1 cellular context compared by ENCODE assay signal in the genomic region with DNA sequence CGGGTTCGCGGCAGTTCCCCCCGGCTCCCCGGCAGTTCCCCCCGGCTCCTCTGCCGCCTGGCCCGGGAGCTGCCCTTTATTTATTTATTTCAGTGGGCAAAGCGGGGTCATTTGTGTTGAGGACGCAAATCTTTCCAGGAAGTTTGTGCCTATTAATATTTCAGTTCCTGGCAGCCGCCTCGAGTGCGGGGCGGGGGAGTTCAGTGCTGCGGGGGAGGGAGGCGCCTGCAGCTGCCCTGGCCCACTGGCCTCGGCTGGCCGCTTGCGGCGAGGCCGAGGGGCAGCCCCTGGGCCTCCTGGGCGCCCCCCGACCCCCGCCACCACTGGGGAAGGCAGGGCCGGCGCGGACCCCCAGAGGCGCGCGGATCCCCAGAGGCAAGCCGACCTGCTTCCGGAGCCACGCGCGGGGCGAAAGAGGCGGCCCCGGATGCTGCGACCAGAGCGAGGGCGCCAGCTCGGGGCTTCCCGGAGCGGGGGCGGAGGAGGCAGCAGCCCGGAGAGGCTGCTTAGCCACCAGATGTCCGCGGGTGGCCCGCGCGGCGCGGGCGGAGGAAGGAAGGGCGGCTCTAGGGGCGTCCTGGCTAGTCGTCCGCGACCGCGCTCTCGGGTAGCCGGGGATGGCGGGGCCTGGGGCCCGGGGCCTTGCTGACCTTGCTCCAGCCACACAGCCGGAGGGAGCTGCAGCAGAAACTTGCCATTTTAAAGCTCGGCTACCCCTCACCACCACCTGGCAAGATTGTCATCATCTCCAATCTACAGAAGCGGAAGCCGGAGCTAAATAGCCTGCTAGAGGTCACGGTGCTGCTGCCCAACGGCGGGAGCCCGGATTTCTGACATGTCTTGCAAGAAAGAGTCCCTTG.
A peak's percentile ranks its signal among the peaks of the same experiment; 100 is the strongest.
TF ChIP-seq lines count a peak whose summit lies in the region.

No MANE protein-coding gene starts in this region.

TF ChIP-seq in K562, 482 proteins besides CTCF, POLR2A, EP300 and RAD21 (continued from another document and continues in another):
- TF ChIP-seq, protein P1, sequence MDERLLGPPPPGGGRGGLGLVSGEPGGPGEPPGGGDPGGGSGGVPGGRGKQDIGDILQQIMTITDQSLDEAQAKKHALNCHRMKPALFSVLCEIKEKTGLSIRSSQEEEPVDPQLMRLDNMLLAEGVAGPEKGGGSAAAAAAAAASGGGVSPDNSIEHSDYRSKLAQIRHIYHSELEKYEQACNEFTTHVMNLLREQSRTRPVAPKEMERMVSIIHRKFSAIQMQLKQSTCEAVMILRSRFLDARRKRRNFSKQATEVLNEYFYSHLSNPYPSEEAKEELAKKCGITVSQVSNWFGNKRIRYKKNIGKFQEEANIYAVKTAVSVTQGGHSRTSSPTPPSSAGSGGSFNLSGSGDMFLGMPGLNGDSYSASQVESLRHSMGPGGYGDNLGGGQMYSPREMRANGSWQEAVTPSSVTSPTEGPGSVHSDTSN (CRISPR knock-in tag; IDR thresholded peaks at IDR 0.05; ENCODE audit: low read depth) = no peak
- TF ChIP-seq, protein P1 (tag; conservative IDR thresholded peaks at IDR 0.05; ENCODE audit: low read depth) = no peak
- no peak for TF ChIP-seq STAG1 (CRISPR knock-in tag; IDR thresholded peaks at IDR 0.05; ENCODE audit: borderline replicate concordance)
- TF ChIP-seq, protein P2, sequence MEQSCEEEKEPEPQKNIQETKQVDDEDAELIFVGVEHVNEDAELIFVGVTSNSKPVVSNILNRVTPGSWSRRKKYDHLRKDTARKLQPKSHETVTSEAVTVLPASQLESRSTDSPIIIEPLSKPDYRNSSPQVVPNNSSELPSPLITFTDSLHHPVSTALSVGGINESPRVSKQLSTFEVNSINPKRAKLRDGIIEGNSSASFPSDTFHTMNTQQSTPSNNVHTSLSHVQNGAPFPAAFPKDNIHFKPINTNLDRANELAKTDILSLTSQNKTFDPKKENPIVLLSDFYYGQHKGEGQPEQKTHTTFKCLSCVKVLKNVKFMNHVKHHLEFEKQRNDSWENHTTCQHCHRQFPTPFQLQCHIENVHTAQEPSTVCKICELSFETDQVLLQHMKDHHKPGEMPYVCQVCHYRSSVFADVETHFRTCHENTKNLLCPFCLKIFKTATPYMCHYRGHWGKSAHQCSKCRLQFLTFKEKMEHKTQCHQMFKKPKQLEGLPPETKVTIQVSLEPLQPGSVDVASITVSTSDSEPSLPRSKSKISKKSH (CRISPR knock-in tag; IDR thresholded peaks at IDR 0.05) = no peak
- no peak for TF ChIP-seq KAT8 (IDR thresholded peaks at IDR 0.05; ENCODE audit: low read depth)
- TF ChIP-seq ZNF175 (CRISPR knock-in tag; IDR thresholded peaks at IDR 0.05; ENCODE audit: low read depth) = no peak; the same call in 1 of the 2 replicates
- no peak for TF ChIP-seq ZNF75A (CRISPR knock-in tag; IDR thresholded peaks at IDR 0.05)
- no peak for TF ChIP-seq BCL6 (CRISPR knock-in tag; IDR thresholded peaks at IDR 0.05)
- TF ChIP-seq, protein P3, sequence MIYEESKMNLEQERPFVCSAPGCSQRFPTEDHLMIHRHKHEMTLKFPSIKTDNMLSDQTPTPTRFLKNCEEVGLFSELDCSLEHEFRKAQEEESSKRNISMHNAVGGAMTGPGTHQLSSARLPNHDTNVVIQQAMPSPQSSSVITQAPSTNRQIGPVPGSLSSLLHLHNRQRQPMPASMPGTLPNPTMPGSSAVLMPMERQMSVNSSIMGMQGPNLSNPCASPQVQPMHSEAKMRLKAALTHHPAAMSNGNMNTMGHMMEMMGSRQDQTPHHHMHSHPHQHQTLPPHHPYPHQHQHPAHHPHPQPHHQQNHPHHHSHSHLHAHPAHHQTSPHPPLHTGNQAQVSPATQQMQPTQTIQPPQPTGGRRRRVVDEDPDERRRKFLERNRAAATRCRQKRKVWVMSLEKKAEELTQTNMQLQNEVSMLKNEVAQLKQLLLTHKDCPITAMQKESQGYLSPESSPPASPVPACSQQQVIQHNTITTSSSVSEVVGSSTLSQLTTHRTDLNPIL (CRISPR knock-in tag; IDR thresholded peaks at IDR 0.05) = no peak
- TF ChIP-seq HEY1 (CRISPR knock-in tag; IDR thresholded peaks at IDR 0.05; ENCODE audit: borderline replicate concordance) = no peak
- no peak for TF ChIP-seq JUND (IDR thresholded peaks at IDR 0.05; ENCODE audit: borderline replicate concordance, low read depth, low read length)
- TF ChIP-seq JUND (tag; IDR thresholded peaks at IDR 0.05; ENCODE audit: borderline replicate concordance, low read depth, low read length) = no peak
- TF ChIP-seq KDM4B (IDR thresholded peaks at IDR 0.05; ENCODE audit: borderline replicate concordance in 2 of 2, low read depth in 1 of 2) = 0 out of 4 replicates have a peak, but pooled peaks of 1 of the 2 experiments have one; percentile 14
- no peak for TF ChIP-seq ZNF785 (CRISPR knock-in tag; IDR thresholded peaks at IDR 0.05)
- TF ChIP-seq PHTF2 (CRISPR knock-in tag; IDR thresholded peaks at IDR 0.05) = no peak
- peak; percentile 64 for TF ChIP-seq RBBP5 (IDR thresholded peaks at IDR 0.05; ENCODE audit: borderline replicate concordance, insufficient read depth, low read length, poor library complexity, severe bottlenecking)
- TF ChIP-seq, protein P4, sequence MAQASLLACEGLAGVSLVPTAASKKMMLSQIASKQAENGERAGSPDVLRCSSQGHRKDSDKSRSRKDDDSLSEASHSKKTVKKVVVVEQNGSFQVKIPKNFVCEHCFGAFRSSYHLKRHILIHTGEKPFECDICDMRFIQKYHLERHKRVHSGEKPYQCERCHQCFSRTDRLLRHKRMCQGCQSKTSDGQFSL (CRISPR knock-in tag; IDR thresholded peaks at IDR 0.05) = no peak
- TF ChIP-seq, protein P4 (tag; IDR thresholded peaks at IDR 0.05) = no peak
- TF ChIP-seq SRSF1 (IDR thresholded peaks at IDR 0.05; ENCODE audit: low read depth, low read length) = no peak
- TF ChIP-seq, protein P5, sequence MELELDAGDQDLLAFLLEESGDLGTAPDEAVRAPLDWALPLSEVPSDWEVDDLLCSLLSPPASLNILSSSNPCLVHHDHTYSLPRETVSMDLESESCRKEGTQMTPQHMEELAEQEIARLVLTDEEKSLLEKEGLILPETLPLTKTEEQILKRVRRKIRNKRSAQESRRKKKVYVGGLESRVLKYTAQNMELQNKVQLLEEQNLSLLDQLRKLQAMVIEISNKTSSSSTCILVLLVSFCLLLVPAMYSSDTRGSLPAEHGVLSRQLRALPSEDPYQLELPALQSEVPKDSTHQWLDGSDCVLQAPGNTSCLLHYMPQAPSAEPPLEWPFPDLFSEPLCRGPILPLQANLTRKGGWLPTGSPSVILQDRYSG (tag; conservative IDR thresholded peaks at IDR 0.05; ENCODE audit: low read depth) = no peak; the same call in 1 of the 2 replicates
- TF ChIP-seq FOXA1 (IDR thresholded peaks at IDR 0.05; ENCODE audit: borderline replicate concordance) = no peak
- 0 out of 2 replicates have a peak, but pooled peaks have one; percentile 20 for TF ChIP-seq ERF (CRISPR knock-in tag; IDR thresholded peaks at IDR 0.05)
- 0 out of 2 replicates have a peak, but pooled peaks have one; percentile 10 for TF ChIP-seq HLTF (IDR thresholded peaks at IDR 0.05)
- TF ChIP-seq, protein P6, sequence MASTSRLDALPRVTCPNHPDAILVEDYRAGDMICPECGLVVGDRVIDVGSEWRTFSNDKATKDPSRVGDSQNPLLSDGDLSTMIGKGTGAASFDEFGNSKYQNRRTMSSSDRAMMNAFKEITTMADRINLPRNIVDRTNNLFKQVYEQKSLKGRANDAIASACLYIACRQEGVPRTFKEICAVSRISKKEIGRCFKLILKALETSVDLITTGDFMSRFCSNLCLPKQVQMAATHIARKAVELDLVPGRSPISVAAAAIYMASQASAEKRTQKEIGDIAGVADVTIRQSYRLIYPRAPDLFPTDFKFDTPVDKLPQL (IDR thresholded peaks at IDR 0.05; ENCODE audit: extremely low read depth, insufficient read length) = no peak
- peak; percentile 63; the same call in 1 of the 2 replicates for TF ChIP-seq HNRNPL (IDR thresholded peaks at IDR 0.05; ENCODE audit: low read depth, low read length)
- TF ChIP-seq NCOR1 (IDR thresholded peaks at IDR 0.05) = no peak; the same call in 1 of the 2 replicates
- no peak for TF ChIP-seq MXI1 (IDR thresholded peaks at IDR 0.05; ENCODE audit: low read depth, low read length)
- TF ChIP-seq, protein P7, sequence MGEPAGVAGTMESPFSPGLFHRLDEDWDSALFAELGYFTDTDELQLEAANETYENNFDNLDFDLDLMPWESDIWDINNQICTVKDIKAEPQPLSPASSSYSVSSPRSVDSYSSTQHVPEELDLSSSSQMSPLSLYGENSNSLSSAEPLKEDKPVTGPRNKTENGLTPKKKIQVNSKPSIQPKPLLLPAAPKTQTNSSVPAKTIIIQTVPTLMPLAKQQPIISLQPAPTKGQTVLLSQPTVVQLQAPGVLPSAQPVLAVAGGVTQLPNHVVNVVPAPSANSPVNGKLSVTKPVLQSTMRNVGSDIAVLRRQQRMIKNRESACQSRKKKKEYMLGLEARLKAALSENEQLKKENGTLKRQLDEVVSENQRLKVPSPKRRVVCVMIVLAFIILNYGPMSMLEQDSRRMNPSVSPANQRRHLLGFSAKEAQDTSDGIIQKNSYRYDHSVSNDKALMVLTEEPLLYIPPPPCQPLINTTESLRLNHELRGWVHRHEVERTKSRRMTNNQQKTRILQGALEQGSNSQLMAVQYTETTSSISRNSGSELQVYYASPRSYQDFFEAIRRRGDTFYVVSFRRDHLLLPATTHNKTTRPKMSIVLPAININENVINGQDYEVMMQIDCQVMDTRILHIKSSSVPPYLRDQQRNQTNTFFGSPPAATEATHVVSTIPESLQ (CRISPR knock-in tag; IDR thresholded peaks at IDR 0.05) = 0 out of 2 replicates have a peak, but pooled peaks have one; percentile 51
- TF ChIP-seq BRF1 (IDR thresholded peaks at IDR 0.05; ENCODE audit: borderline replicate concordance, extremely low read depth, insufficient read length) = no peak
- peak; percentile 79; the same call in 1 of the 2 replicates for TF ChIP-seq ZNF197 (CRISPR knock-in tag; IDR thresholded peaks at IDR 0.05; ENCODE audit: low read depth)
- TF ChIP-seq ZNF146 (CRISPR knock-in tag; IDR thresholded peaks at IDR 0.05; ENCODE audit: unreplicated experiment) = no peak
- TF ChIP-seq ZNF354B (CRISPR knock-in tag; IDR thresholded peaks at IDR 0.05) = no peak
- TF ChIP-seq HSF4 (CRISPR knock-in tag; IDR thresholded peaks at IDR 0.05; ENCODE audit: borderline replicate concordance) = no peak
- TF ChIP-seq KHSRP (IDR thresholded peaks at IDR 0.05) = no peak
- no peak for TF ChIP-seq ZNF12 (CRISPR knock-in tag; IDR thresholded peaks at IDR 0.05)
- no peak for TF ChIP-seq ZNF121 (CRISPR knock-in tag; conservative IDR thresholded peaks at IDR 0.05)
- TF ChIP-seq, protein P8, sequence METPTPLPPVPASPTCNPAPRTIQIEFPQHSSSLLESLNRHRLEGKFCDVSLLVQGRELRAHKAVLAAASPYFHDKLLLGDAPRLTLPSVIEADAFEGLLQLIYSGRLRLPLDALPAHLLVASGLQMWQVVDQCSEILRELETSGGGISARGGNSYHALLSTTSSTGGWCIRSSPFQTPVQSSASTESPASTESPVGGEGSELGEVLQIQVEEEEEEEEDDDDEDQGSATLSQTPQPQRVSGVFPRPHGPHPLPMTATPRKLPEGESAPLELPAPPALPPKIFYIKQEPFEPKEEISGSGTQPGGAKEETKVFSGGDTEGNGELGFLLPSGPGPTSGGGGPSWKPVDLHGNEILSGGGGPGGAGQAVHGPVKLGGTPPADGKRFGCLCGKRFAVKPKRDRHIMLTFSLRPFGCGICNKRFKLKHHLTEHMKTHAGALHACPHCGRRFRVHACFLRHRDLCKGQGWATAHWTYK (CRISPR knock-in tag; IDR thresholded peaks at IDR 0.05) = no peak; the same call in 1 of the 2 replicates
- peak; percentile 42; the same call in 1 of the 2 replicates for TF ChIP-seq GABPB1 (CRISPR knock-in tag; IDR thresholded peaks at IDR 0.05)
- no peak for TF ChIP-seq ZNF212 (CRISPR knock-in tag; IDR thresholded peaks at IDR 0.05)
- no peak for TF ChIP-seq HMG20A (CRISPR knock-in tag; conservative IDR thresholded peaks at IDR 0.05)
- TF ChIP-seq SETDB1 (IDR thresholded peaks at IDR 0.05; ENCODE audit: low read length) = no peak
- TF ChIP-seq YY1 (IDR thresholded peaks at IDR 0.05; ENCODE audit: borderline replicate concordance in 1 of 3, control insufficient read depth in 1 of 3, extremely low read depth in 1 of 3, insufficient read depth in 3 of 3, insufficient read length in 1 of 3, insufficient replicate concordance in 2 of 3, low read depth in 1 of 3, low read length in 2 of 3) = peak in 2 of 3 experiments; percentile 34 to 57
- no peak for TF ChIP-seq STAT5A (IDR thresholded peaks at IDR 0.05; ENCODE audit: borderline replicate concordance, low read length)
- TF ChIP-seq, protein P9, sequence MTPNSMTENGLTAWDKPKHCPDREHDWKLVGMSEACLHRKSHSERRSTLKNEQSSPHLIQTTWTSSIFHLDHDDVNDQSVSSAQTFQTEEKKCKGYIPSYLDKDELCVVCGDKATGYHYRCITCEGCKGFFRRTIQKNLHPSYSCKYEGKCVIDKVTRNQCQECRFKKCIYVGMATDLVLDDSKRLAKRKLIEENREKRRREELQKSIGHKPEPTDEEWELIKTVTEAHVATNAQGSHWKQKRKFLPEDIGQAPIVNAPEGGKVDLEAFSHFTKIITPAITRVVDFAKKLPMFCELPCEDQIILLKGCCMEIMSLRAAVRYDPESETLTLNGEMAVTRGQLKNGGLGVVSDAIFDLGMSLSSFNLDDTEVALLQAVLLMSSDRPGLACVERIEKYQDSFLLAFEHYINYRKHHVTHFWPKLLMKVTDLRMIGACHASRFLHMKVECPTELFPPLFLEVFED (CRISPR knock-in tag; conservative IDR thresholded peaks at IDR 0.05) = no peak
- TF ChIP-seq, protein P10, sequence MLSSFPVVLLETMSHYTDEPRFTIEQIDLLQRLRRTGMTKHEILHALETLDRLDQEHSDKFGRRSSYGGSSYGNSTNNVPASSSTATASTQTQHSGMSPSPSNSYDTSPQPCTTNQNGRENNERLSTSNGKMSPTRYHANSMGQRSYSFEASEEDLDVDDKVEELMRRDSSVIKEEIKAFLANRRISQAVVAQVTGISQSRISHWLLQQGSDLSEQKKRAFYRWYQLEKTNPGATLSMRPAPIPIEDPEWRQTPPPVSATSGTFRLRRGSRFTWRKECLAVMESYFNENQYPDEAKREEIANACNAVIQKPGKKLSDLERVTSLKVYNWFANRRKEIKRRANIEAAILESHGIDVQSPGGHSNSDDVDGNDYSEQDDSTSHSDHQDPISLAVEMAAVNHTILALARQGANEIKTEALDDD (IDR thresholded peaks at IDR 0.05) = no peak
- no peak for TF ChIP-seq NR2C1 (IDR thresholded peaks at IDR 0.05)
- TF ChIP-seq NR2C1 (tag; IDR thresholded peaks at IDR 0.05) = no peak
- TF ChIP-seq, protein P11, sequence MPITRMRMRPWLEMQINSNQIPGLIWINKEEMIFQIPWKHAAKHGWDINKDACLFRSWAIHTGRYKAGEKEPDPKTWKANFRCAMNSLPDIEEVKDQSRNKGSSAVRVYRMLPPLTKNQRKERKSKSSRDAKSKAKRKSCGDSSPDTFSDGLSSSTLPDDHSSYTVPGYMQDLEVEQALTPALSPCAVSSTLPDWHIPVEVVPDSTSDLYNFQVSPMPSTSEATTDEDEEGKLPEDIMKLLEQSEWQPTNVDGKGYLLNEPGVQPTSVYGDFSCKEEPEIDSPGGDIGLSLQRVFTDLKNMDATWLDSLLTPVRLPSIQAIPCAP (CRISPR knock-in tag; IDR thresholded peaks at IDR 0.05; ENCODE audit: borderline replicate concordance) = no peak
